Comparison of ENCODE assay signal across 25 cellular contexts in the genomic region with DNA sequence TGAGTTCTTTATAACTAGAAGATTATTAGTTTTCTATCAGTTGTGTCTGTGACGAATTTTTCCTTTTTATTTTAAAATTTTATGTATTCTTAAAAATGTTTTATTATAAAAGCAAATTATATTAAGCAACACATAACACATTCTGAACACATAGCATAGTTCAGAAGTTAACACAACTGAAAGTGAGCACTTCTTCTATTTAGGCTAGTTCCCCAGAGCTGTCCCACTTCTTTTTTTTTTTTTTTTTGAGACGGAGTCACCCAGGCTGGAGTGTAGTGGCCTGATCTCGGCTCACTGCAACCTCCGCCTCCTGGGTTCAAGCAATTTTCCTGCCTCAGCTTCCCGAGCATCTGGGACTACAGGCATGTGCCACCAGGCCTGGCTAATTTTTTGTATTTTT.
"Had no signal": no experiment of that assay in that cellular context is flagged by ENCODE, and none has a peak within 500 bp of the region (broad histone marks: within the 10 kb centered on the region; RNA-seq: fewer than 3 reads in every experiment).

No MANE protein-coding gene starts in this region.

- FAIRE-seq: bronchial epithelial cell had no signal

- H3K36me3 Mint-ChIP-seq: activated naive CD4-positive, alpha-beta T cell treated with anti-CD3 and anti-CD28 coated beads, Interleukin-2, amount 10 ng/mL, durations not matched to agents 7 days and 5 days; natural killer cell had no signal

- H3K4me1 Mint-ChIP-seq: activated naive CD4-positive, alpha-beta T cell treated with anti-CD3 and anti-CD28 coated beads, Interleukin-2, amount 10 ng/mL, durations not matched to agents 7 days and 5 days; endodermal cell had no signal

- H3K4me3 Mint-ChIP-seq: activated naive CD4-positive, alpha-beta T cell treated with anti-CD3 and anti-CD28 coated beads, Interleukin-2, amount 10 ng/mL, durations not matched to agents 7 days and 5 days; endodermal cell; natural killer cell; T-helper 1 cell treated with Interleukin-12 subunit alpha and Interleukin-12 subunit beta and Interleukin-4 antibody, amounts not matched to agents 30 μg/mL and 1 μg/mL, for 36 hours had no signal

- H3K9me3 Mint-ChIP-seq: activated naive CD4-positive, alpha-beta T cell treated with anti-CD3 and anti-CD28 coated beads, Interleukin-2, amount 10 ng/mL, durations not matched to agents 7 days and 5 days; endodermal cell; natural killer cell; T-helper 1 cell treated with Interleukin-12 subunit alpha and Interleukin-12 subunit beta and Interleukin-4 antibody, amounts not matched to agents 30 μg/mL and 1 μg/mL, for 36 hours had no signal

- H3K27ac Mint-ChIP-seq: activated naive CD4-positive, alpha-beta T cell treated with anti-CD3 and anti-CD28 coated beads, Interleukin-2, amount 10 ng/mL, durations not matched to agents 7 days and 5 days; endodermal cell; natural killer cell; progenitor cell of endocrine pancreas; T-helper 1 cell treated with Interleukin-12 subunit alpha and Interleukin-12 subunit beta and Interleukin-4 antibody, amounts not matched to agents 30 μg/mL and 1 μg/mL, for 36 hours had no signal

- H3K27me3 Mint-ChIP-seq: progenitor cell of endocrine pancreas had no signal

- DNase-seq: activated CD4-positive, alpha-beta T cell treated with anti-CD3 and anti-CD28 coated beads for 4 hours; activated CD4-positive, alpha-beta T cell treated with anti-CD3 and anti-CD28 coated beads, Interleukin-2, amount 50 U/mL, for 48 hours; activated CD4-positive, CD25-positive, alpha-beta regulatory T cell; activated CD8-positive, alpha-beta memory T cell treated with anti-CD3 and anti-CD28 coated beads, Interleukin-2, amount 50 U/mL, for 48 hours; activated naive CD4-positive, alpha-beta T cell treated with anti-CD3 and anti-CD28 coated beads, Interleukin-2, amount 10 ng/mL, durations not matched to agents 7 days and 5 days; activated T-cell treated with anti-CD3 and anti-CD28 coated beads, Interleukin-2, amount 50 U/mL, for 48 hours; amygdala; cerebellar nuclear complex; endodermal cell; esophagus squamous epithelium; head of caudate nucleus; hypothalamus; islet precursor cell; left cardiac atrium; natural killer cell; retina; spleen; stimulated activated CD4-positive, alpha-beta T cell treated with anti-CD3 and anti-CD28 coated beads, Interleukin-4, amount 100 ng/mL, for 24 hours; stimulated activated naive CD8-positive, alpha-beta T cell treated with anti-CD3 and anti-CD28 coated beads, Interleukin-15, Interleukin-2, amounts not matched to agents 100 U/mL and 50 U/mL, for 24 hours; substantia nigra; T1000; thyroid gland had no signal
